8 cellular contexts compared by ENCODE assay signal in genomic region chr6:34792605-34793500, GRCh38. TPM values are rescaled to one million over a fixed set of nuclear protein-coding genes. Genes with fewer than 3 reads are reported as not detected.
DNase-seq lines count a peak whose midpoint lies in the region; ATAC-seq and TF ChIP-seq lines count a peak whose summit lies in the region.

No MANE protein-coding gene starts in this region.

- ATAC-seq in GM21515 (IDR thresholded peaks at IDR 0.05; ENCODE audit: unreplicated experiment) (peak; percentile 16), HG03469 (IDR thresholded peaks at IDR 0.05; ENCODE audit: unreplicated experiment) (no peak), GM18511 (IDR thresholded peaks at IDR 0.05; ENCODE audit: unreplicated experiment) (no peak)

- H3K9me3 Mint-ChIP-seq in activated T-cell treated with anti-CD3 and anti-CD28 coated beads, Interleukin-2, amount 50 U/mL, for 24 hours: no peaks in the 10 kb centered on the region
- no peaks in the 10 kb centered on the region for H3K9me3 Mint-ChIP-seq in nephron

- H3K4me3 Mint-ChIP-seq in activated T-cell treated with anti-CD3 and anti-CD28 coated beads, Interleukin-2, amount 50 U/mL, for 24 hours: peak overlapping the region; percentile 95
- H3K4me3 Mint-ChIP-seq in nephron: peak overlapping the region; percentile 95 to 97 (median 96)

- peaks cover 13% of the 10 kb centered on the region for H3K36me3 Mint-ChIP-seq in activated T-cell treated with anti-CD3 and anti-CD28 coated beads, Interleukin-2, amount 50 U/mL, for 24 hours (ENCODE audit: low read depth)
- H3K36me3 Mint-ChIP-seq in nephron (ENCODE audit: low read depth): no peaks in the 10 kb centered on the region

- H3K4me1 Mint-ChIP-seq in activated T-cell treated with anti-CD3 and anti-CD28 coated beads, Interleukin-2, amount 50 U/mL, for 24 hours (ENCODE audit: low read depth): peaks cover 19% of the 10 kb centered on the region
- H3K4me1 Mint-ChIP-seq in nephron: peaks cover 22% of the 10 kb centered on the region

- peak; percentile 25 for DNase-seq in COLO668 (lab: John Stamatoyannopoulos, UW; ENCODE audit: unreplicated experiment)
- peak; percentile 32 for DNase-seq in NCI-H146 treated with DMSO at 0.1 percent for 48 hours (lab: John Stamatoyannopoulos, UW; ENCODE audit: unreplicated experiment)
- DNase-seq in activated T-cell treated with anti-CD3 and anti-CD28 coated beads, Interleukin-2, amount 50 U/mL, for 24 hours: peak; percentile 35
- DNase-seq in fibroblast of villous mesenchyme (ENCODE audit: low read depth): peak; percentile 82

- H3K27me3 Mint-ChIP-seq in activated T-cell treated with anti-CD3 and anti-CD28 coated beads, Interleukin-2, amount 50 U/mL, for 24 hours: no peaks in the 10 kb centered on the region
- no peaks in the 10 kb centered on the region for H3K27me3 Mint-ChIP-seq in nephron (ENCODE audit: low read depth)

- H3K27ac Mint-ChIP-seq in activated T-cell treated with anti-CD3 and anti-CD28 coated beads, Interleukin-2, amount 50 U/mL, for 24 hours: peak overlapping the region; percentile 92
- H3K27ac Mint-ChIP-seq in nephron: peak overlapping the region; percentile 86 to 97 (median 95)

- H3K4me3 ChIP-seq in fibroblast of villous mesenchyme (ENCODE audit: low read depth, low read length): peak overlapping the region; percentile 85

- TF ChIP-seq CTCF in fibroblast of villous mesenchyme (IDR thresholded peaks at IDR 0.05; ENCODE audit: insufficient read depth, low read depth, low read length) (no peak), nephron (IDR thresholded peaks at IDR 0.05; ENCODE audit: unreplicated experiment in 3 of 3) (no peak)

RNA-seq across cellular contexts. Expression of gene BLTP3A, which starts 1.0 kb away (rescaled TPM):
- total RNA-seq in fibroblast of villous mesenchyme: 7.4 and 12.5 TPM in 2 replicates

RNA-seq across cellular contexts. Expression of gene SNRPC, which starts 35.5 kb away (rescaled TPM):
- total RNA-seq in fibroblast of villous mesenchyme: 72.5 and 75.7 TPM in 2 replicates

Comparison
In these comparisons a context has a peak if more than half of its experiments do, and no peak if none do; other contexts are left out.
1. DNase-seq: peak in every context shown above with its lines; median percentile 82 in fibroblast of villous mesenchyme; 35 in activated T-cell treated with anti-CD3 and anti-CD28 coated beads, Interleukin-2, amount 50 U/mL, for 24 hours; 32 in NCI-H146 treated with DMSO at 0.1 percent for 48 hours; 25 in COLO668.